17 cellular contexts compared by ENCODE assay signal in genomic region chr4:41620594-41621256, GRCh38.
DNase-seq lines count a peak whose midpoint lies in the region; ATAC-seq, FAIRE-seq and TF ChIP-seq lines count a peak whose summit lies in the region.
"Had no signal": no experiment of that assay in that cellular context is flagged by ENCODE, and none has a peak within 500 bp of the region (broad histone marks: within the 10 kb centered on the region; RNA-seq: fewer than 3 reads in every experiment).

No MANE protein-coding gene starts in this region.

- no peak overlapping the region for H3K4me3 ChIP-seq in BLaER1 treated with 17β-estradiol and CSF1 and Interleukin-3, amounts not matched to agents 10 nM and 100 nM
- no peak overlapping the region for H3K4me3 ChIP-seq in RWPE2 (ENCODE audit: severe bottlenecking)
- H3K4me3 ChIP-seq: left lung, uterus had no signal

- H3K27me3 Mint-ChIP-seq in HFFc6 (ENCODE audit: insufficient read depth) (peaks cover 14% of the 10 kb centered on the region), mesothelial cell of epicardium (ENCODE audit: low read depth) (no peaks in the 10 kb centered on the region), glutamatergic neuron (ENCODE audit: unreplicated experiment) (no peaks in the 10 kb centered on the region)

- DNase-seq in HFFc6 = no peak
- DNase-seq in RWPE2 (ENCODE audit: low spot score) = no peak
- no peak for DNase-seq in mesothelial cell of epicardium (ENCODE audit: low spot score in 2 of 2, unreplicated experiment in 2 of 2)
- DNase-seq in frontal cortex (ENCODE audit: low spot score in 2 of 2) = no peak
- no peak for DNase-seq in pons (ENCODE audit: low spot score)
- no peak for DNase-seq in glutamatergic neuron
- DNase-seq: activated naive CD4-positive, alpha-beta T cell treated with anti-CD3 and anti-CD28 coated beads, Interleukin-2, amount 50 U/mL, for 16 hours; activated T-cell treated with anti-CD3 and anti-CD28 coated beads for 4 hours; DMS153; left lung; NCI-H2107; SIG-M5; small intestine; uterus had no signal

- no peak overlapping the region for H3K9ac ChIP-seq in BLaER1 treated with 17β-estradiol and CSF1 and Interleukin-3, amounts not matched to agents 10 nM and 100 nM

- H3K9me3 ChIP-seq in BLaER1 treated with 17β-estradiol and CSF1 and Interleukin-3, amounts not matched to agents 10 nM and 100 nM (replicated peaks in 1 of 11) = no peaks in the 10 kb centered on the region
- no peaks in the 10 kb centered on the region for H3K9me3 ChIP-seq in RWPE2 (ENCODE audit: severe bottlenecking)
- H3K9me3 ChIP-seq: left lung, uterus had no signal

- ATAC-seq in RWPE2 (ENCODE audit: low read depth) = 0 out of 3 replicates have a peak, but pooled peaks have one; percentile 14
- no peak for ATAC-seq in GM21528 (IDR thresholded peaks at IDR 0.05; ENCODE audit: low FRiP score, unreplicated experiment)
- ATAC-seq: left lung; stimulated activated memory B cell treated with anti-CD40 and anti-IgM and Interleukin-4, amounts not matched to agents 10 μg/mL and 1 μg/mL and 100 μg/mL, for 72 hours had no signal

- H3K9me3 Mint-ChIP-seq in HFFc6 = no peaks in the 10 kb centered on the region
- no peaks in the 10 kb centered on the region for H3K9me3 Mint-ChIP-seq in mesothelial cell of epicardium
- no peaks in the 10 kb centered on the region for H3K9me3 Mint-ChIP-seq in glutamatergic neuron (ENCODE audit: unreplicated experiment)
- H3K9me3 Mint-ChIP-seq: stimulated activated memory B cell treated with anti-CD40 and anti-IgM and Interleukin-4, amounts not matched to agents 10 μg/mL and 1 μg/mL and 100 μg/mL, for 72 hours had no signal

- H3K4me1 ChIP-seq in BLaER1 treated with 17β-estradiol and CSF1 and Interleukin-3, amounts not matched to agents 10 nM and 100 nM = peaks cover 17 to 64% (median 45%) of the 10 kb centered on the region in 10 experiments
- no peaks in the 10 kb centered on the region for H3K4me1 ChIP-seq in RWPE2 (ENCODE audit: insufficient read depth, poor library complexity, severe bottlenecking)
- H3K4me1 ChIP-seq: left lung, uterus had no signal

- H3K36me3 ChIP-seq in BLaER1 treated with 17β-estradiol and CSF1 and Interleukin-3, amounts not matched to agents 10 nM and 100 nM = no peaks in the 10 kb centered on the region; a peak in 2 of 22 replicates
- peaks cover 25% of the 10 kb centered on the region for H3K36me3 ChIP-seq in RWPE2 (ENCODE audit: low read depth)
- H3K36me3 ChIP-seq: left lung, uterus had no signal

- no peak overlapping the region for H3K27ac ChIP-seq in BLaER1 treated with 17β-estradiol and CSF1 and Interleukin-3, amounts not matched to agents 10 nM and 100 nM
- no peak overlapping the region for H3K27ac ChIP-seq in RWPE2 (ENCODE audit: poor library complexity, severe bottlenecking)
- H3K27ac ChIP-seq: left lung, uterus had no signal

- H3K4me2 ChIP-seq in BLaER1 treated with 17β-estradiol and CSF1 and Interleukin-3, amounts not matched to agents 10 nM and 100 nM = peak overlapping the region in 7 of 11 experiments; percentile 4 to 37 (median 22); a peak in 11 of 22 replicates

- H3K4me1 Mint-ChIP-seq in HFFc6 (ENCODE audit: low read depth) (peaks cover 49% of the 10 kb centered on the region; the same call in 1 of the 2 replicates), mesothelial cell of epicardium (peaks cover 24% of the 10 kb centered on the region), glutamatergic neuron (ENCODE audit: low read depth, unreplicated experiment) (peaks cover 8% of the 10 kb centered on the region)
- H3K4me1 Mint-ChIP-seq: stimulated activated memory B cell treated with anti-CD40 and anti-IgM and Interleukin-4, amounts not matched to agents 10 μg/mL and 1 μg/mL and 100 μg/mL, for 72 hours had no signal

- H4K20me1 ChIP-seq in BLaER1 treated with 17β-estradiol and CSF1 and Interleukin-3, amounts not matched to agents 10 nM and 100 nM = no peaks in the 10 kb centered on the region

- H3K36me3 Mint-ChIP-seq in HFFc6 (ENCODE audit: low read depth) = peaks cover 19% of the 10 kb centered on the region; the same call in 1 of the 2 replicates
- peaks cover 19% of the 10 kb centered on the region for H3K36me3 Mint-ChIP-seq in mesothelial cell of epicardium
- no peaks in the 10 kb centered on the region for H3K36me3 Mint-ChIP-seq in glutamatergic neuron (ENCODE audit: unreplicated experiment)
- H3K36me3 Mint-ChIP-seq: stimulated activated memory B cell treated with anti-CD40 and anti-IgM and Interleukin-4, amounts not matched to agents 10 μg/mL and 1 μg/mL and 100 μg/mL, for 72 hours had no signal

- 0 out of 22 replicates have a peak, but pooled peaks cover 0 to 4% (median 0%) of the 10 kb centered on the region in 11 experiments for H3K27me3 ChIP-seq in BLaER1 treated with 17β-estradiol and CSF1 and Interleukin-3, amounts not matched to agents 10 nM and 100 nM
- no peaks in the 10 kb centered on the region for H3K27me3 ChIP-seq in RWPE2 (ENCODE audit: insufficient read depth, poor library complexity, severe bottlenecking)
- H3K27me3 ChIP-seq: left lung, uterus had no signal

- H3K27ac Mint-ChIP-seq in HFFc6 (peak overlapping the region; percentile 41; the same call in 1 of the 2 replicates), mesothelial cell of epicardium (peak overlapping the region; percentile 78), glutamatergic neuron (ENCODE audit: unreplicated experiment) (no peak overlapping the region)
- H3K27ac Mint-ChIP-seq: stimulated activated memory B cell treated with anti-CD40 and anti-IgM and Interleukin-4, amounts not matched to agents 10 μg/mL and 1 μg/mL and 100 μg/mL, for 72 hours had no signal

- no peak for FAIRE-seq in frontal cortex (lab: Jason Lieb, UNC)
- FAIRE-seq: small intestine had no signal

- no peak overlapping the region; the same call in 1 of the 2 replicates for H3K4me3 Mint-ChIP-seq in HFFc6
- H3K4me3 Mint-ChIP-seq in mesothelial cell of epicardium = no peak overlapping the region
- H3K4me3 Mint-ChIP-seq in glutamatergic neuron (ENCODE audit: unreplicated experiment) = no peak overlapping the region
- H3K4me3 Mint-ChIP-seq: stimulated activated memory B cell treated with anti-CD40 and anti-IgM and Interleukin-4, amounts not matched to agents 10 μg/mL and 1 μg/mL and 100 μg/mL, for 72 hours had no signal

- TF ChIP-seq CTCF in HFFc6 (IDR thresholded peaks at IDR 0.05) (no peak), RWPE2 (IDR thresholded peaks at IDR 0.05; ENCODE audit: poor library complexity, severe bottlenecking) (no peak), mesothelial cell of epicardium (IDR thresholded peaks at IDR 0.05; ENCODE audit: unreplicated experiment) (no peak), glutamatergic neuron (IDR thresholded peaks at IDR 0.05; ENCODE audit: partially characterized antibody, unreplicated experiment) (no peak)
